2 cellular contexts compared by ENCODE assay signal in genomic region chr1:172537366-172537765, GRCh38.
TF ChIP-seq lines count a peak whose summit lies in the region.

No MANE protein-coding gene starts in this region.

TF ChIP-seq in IMR-90, 13 proteins besides CTCF, POLR2A, EP300 and RAD21:
- TF ChIP-seq SMC3 (IDR thresholded peaks at IDR 0.05; ENCODE audit: low read depth, low read length) (no peak), BHLHE40 (IDR thresholded peaks at IDR 0.05; ENCODE audit: low read depth, low read length) (no peak), FOS (IDR thresholded peaks at IDR 0.05; ENCODE audit: low read depth, low read length) (no peak), USF2 (IDR thresholded peaks at IDR 0.05; ENCODE audit: low read depth, low read length) (no peak), CEBPB (IDR thresholded peaks at IDR 0.05; ENCODE audit: low read depth, low read length) (no peak)

TF ChIP-seq in GM12878, 131 proteins besides CTCF, POLR2A, EP300 and RAD21:
- no peak for TF ChIP-seq CHD1 (IDR thresholded peaks at IDR 0.05; ENCODE audit: low read depth, low read length)
- TF ChIP-seq ZSCAN29 (IDR thresholded peaks at IDR 0.05): no peak
- TF ChIP-seq ESRRA (IDR thresholded peaks at IDR 0.05; ENCODE audit: low read length): no peak
- TF ChIP-seq IKZF2 (IDR thresholded peaks at IDR 0.05): no peak
- TF ChIP-seq CBX3 (IDR thresholded peaks at IDR 0.05; ENCODE audit: borderline replicate concordance, low read depth): no peak
- TF ChIP-seq SKIL (IDR thresholded peaks at IDR 0.05; ENCODE audit: low read depth, poor library complexity, severe bottlenecking): no peak
- no peak for TF ChIP-seq NRF1 (conservative IDR thresholded peaks at IDR 0.05; ENCODE audit: low read depth, low read length)
- TF ChIP-seq PBX3 (IDR thresholded peaks at IDR 0.05; ENCODE audit: insufficient replicate concordance, low read depth, low read length): no peak
- no peak for TF ChIP-seq DPF2 (IDR thresholded peaks at IDR 0.05)
- no peak for TF ChIP-seq BHLHE40 (IDR thresholded peaks at IDR 0.05; ENCODE audit: borderline replicate concordance in 1 of 2, low read depth in 2 of 2, low read length in 1 of 2)
- no peak for TF ChIP-seq EZH2 (IDR thresholded peaks at IDR 0.05; ENCODE audit: borderline replicate concordance, control insufficient read depth, low read depth, low read length)
- TF ChIP-seq TCF7 (IDR thresholded peaks at IDR 0.05; ENCODE audit: borderline replicate concordance): no peak
- no peak for TF ChIP-seq RUNX3 (IDR thresholded peaks at IDR 0.05; ENCODE audit: low read length)
- TF ChIP-seq FOS (IDR thresholded peaks at IDR 0.05; ENCODE audit: borderline replicate concordance, extremely low read depth, insufficient read length): no peak
- TF ChIP-seq JUND (IDR thresholded peaks at IDR 0.05; ENCODE audit: low read depth, low read length): no peak
- TF ChIP-seq IRF3 (IDR thresholded peaks at IDR 0.05): no peak
- no peak for TF ChIP-seq CHD4 (IDR thresholded peaks at IDR 0.05)
- TF ChIP-seq BCL3 (IDR thresholded peaks at IDR 0.05; ENCODE audit: borderline replicate concordance, insufficient read depth, low read depth, low read length, poor library complexity, severe bottlenecking): no peak
- no peak for TF ChIP-seq YBX1 (IDR thresholded peaks at IDR 0.05)
- no peak for TF ChIP-seq CREM (IDR thresholded peaks at IDR 0.05; ENCODE audit: low read depth)
